Comparison of ENCODE assay signal across 17 cellular contexts in the genomic region with DNA sequence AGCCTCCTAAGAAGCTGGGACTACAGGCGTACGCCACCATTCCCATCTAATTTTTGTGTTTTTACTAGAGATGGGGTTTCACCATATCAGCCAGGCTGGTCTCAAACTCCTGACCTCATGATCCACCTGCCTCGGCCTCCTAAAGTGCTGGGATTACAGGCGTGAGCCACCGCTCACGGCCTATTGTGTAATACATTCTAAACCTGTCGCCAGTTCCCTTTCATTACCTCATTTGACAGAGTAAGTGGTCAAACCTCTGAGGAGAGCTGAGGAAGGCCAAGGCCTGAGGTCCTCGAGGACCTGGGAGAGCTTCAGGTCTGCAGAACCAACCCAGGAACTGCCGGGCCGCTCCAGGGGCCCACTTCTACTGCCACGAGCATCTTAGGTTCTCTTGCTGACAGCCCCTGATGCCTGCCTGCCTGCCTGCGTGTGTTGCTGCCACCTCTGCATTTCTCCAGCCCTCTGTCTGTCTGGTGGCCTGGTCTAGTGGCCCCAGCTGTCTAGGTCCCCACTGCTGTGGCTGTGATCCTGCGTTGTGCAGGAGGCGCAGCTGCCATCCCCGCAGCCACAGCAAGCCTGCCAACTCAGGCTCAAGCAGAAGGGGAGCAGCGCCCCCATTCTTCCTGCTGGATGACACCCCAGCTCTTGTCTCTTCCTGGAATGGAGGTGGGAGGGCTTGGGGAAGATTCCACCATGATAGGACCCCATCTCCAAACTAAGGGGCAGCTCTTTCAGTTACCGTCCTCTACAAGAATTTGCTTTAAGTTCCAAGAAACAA. TPM values are rescaled to one million over a fixed set of nuclear protein-coding genes. Genes with fewer than 3 reads are reported as not detected.
"Had no signal": no experiment of that assay in that cellular context is flagged by ENCODE, and none has a peak within 500 bp of the region (broad histone marks: within the 10 kb centered on the region; RNA-seq: fewer than 3 reads in every experiment).

No MANE protein-coding gene starts in this region.

- H3K4me3 ChIP-seq: skin epidermis, transverse colon had no signal

- ATAC-seq: activated naive CD4-positive, alpha-beta T cell treated with anti-CD3 and anti-CD28 coated beads, Interleukin-2, amount 50 U/mL, for 72 hours; activated T-cell treated with anti-CD3 and anti-CD28 coated beads, Interleukin-2, amount 50 U/mL, for 72 hours; naive thymus-derived CD4-positive, alpha-beta T cell had no signal

- DNase-seq: activated CD4-positive, alpha-beta T cell treated with anti-CD3 and anti-CD28 coated beads, Interleukin-2, amount 10 ng/mL, durations not matched to agents 7 days and 5 days; activated CD4-positive, CD25-positive, alpha-beta regulatory T cell; activated CD8-positive, alpha-beta memory T cell treated with anti-CD3 and anti-CD28 coated beads, Interleukin-2, amount 50 U/mL, for 48 hours; activated gamma-delta T cell; activated T-cell treated with anti-CD3 and anti-CD28 coated beads, Interleukin-2, amount 50 U/mL, for 72 hours; amniotic stem cell; erythroblast; midbrain; naive thymus-derived CD4-positive, alpha-beta T cell; stimulated activated CD4-positive, alpha-beta T cell treated with anti-CD3 and anti-CD28 coated beads, Interleukin-4, amount 100 ng/mL, for 24 hours; stimulated activated naive CD4-positive, alpha-beta T cell treated with Interleukin-2 at 50 U/mL for 16 hours; substantia nigra; transverse colon had no signal

- H3K4me1 ChIP-seq: transverse colon had no signal

- FAIRE-seq: islet of Langerhans had no signal

- H3K36me3 ChIP-seq: transverse colon had no signal

- H3K27ac ChIP-seq: skin epidermis, transverse colon had no signal

- H3K9me3 ChIP-seq: transverse colon had no signal

RNA-seq across cellular contexts. Expression of a gene that starts 45.3 kb away (rescaled TPM):
- total RNA-seq: activated CD4-positive, alpha-beta T cell treated with anti-CD3 and anti-CD28 coated beads, Interleukin-2, amount 10 ng/mL, durations not matched to agents 7 days and 5 days; lung microvascular endothelial cell; naive thymus-derived CD4-positive, alpha-beta T cell; transverse colon had no signal
- polyA plus RNA-seq: naive thymus-derived CD4-positive, alpha-beta T cell had no signal
